ENCODE assay signal across 40 cellular contexts in genomic region chr3:70731046-70731445, GRCh38.
"Had no signal": no experiment of that assay in that cellular context is flagged by ENCODE, and none has a peak within 500 bp of the region (broad histone marks: within the 10 kb centered on the region; RNA-seq: fewer than 3 reads in every experiment).

No MANE protein-coding gene starts in this region.

- H3K4me3 ChIP-seq: adrenal gland, body of pancreas, breast epithelium, cardiac muscle cell had no signal

- DNase-seq: activated B cell treated with CpG ODN at 0.5 μM for 24 hours; activated CD4-positive, alpha-beta memory T cell treated with anti-CD3 and anti-CD28 coated beads for 36 hours; activated CD4-positive, alpha-beta T cell treated with anti-CD3 and anti-CD28 coated beads for 4 hours; activated CD4-positive, alpha-beta T cell treated with anti-CD3 and anti-CD28 coated beads, Interleukin-2, amount 10 ng/mL, durations not matched to agents 24 days and 14 days; activated CD4-positive, alpha-beta T cell treated with anti-CD3 and anti-CD28 coated beads, Interleukin-2, amount 50 U/mL, for 1 hour; activated CD4-positive, alpha-beta T cell treated with anti-CD3 and anti-CD28 coated beads, Interleukin-2, amount 50 U/mL, for 4 hours; activated CD4-positive, CD25-positive, alpha-beta regulatory T cell treated with anti-CD3 and anti-CD28 coated beads, Interleukin-2, amount 50 U/mL, for 72 hours; activated CD8-positive, alpha-beta memory T cell treated with anti-CD3 and anti-CD28 coated beads, Interleukin-2, amount 50 U/mL, for 4 hours; activated CD8-positive, alpha-beta T cell treated with anti-CD3 and anti-CD28 coated beads for 36 hours; activated effector memory CD4-positive, alpha-beta T cell treated with anti-CD3 and anti-CD28 coated beads, Interleukin-2, amount 50 U/mL, for 16 hours; activated gamma-delta T cell treated with Interleukin-2 at 50 U/mL for 16 hours; activated naive CD4-positive, alpha-beta T cell; activated naive CD4-positive, alpha-beta T cell treated with anti-CD3 and anti-CD28 coated beads for 36 hours; activated naive CD4-positive, alpha-beta T cell treated with anti-CD3 and anti-CD28 coated beads, Interleukin-2, amount 50 U/mL, for 16 hours; activated naive CD8-positive, alpha-beta T cell treated with anti-CD3 and anti-CD28 coated beads for 36 hours; activated T-cell treated with anti-CD3 and anti-CD28 coated beads for 4 hours; activated T-cell treated with anti-CD3 and anti-CD28 coated beads, Interleukin-2, amount 50 U/mL, for 1 hour; activated T-cell treated with anti-CD3 and anti-CD28 coated beads, Interleukin-2, amount 50 U/mL, for 4 hours; activated T-cell treated with anti-CD3 and anti-CD28 coated beads, Interleukin-2, amount 50 U/mL, for 72 hours; adrenal gland; amniotic stem cell; aorta; body of pancreas; brain microvascular endothelial cell; caudate nucleus; cerebellar nuclear complex; T-helper 1 cell; T-helper 2 cell; T-helper 9 cell had no signal

- H3K27me3 ChIP-seq: adrenal gland, body of pancreas, brain microvascular endothelial cell, breast epithelium, cardiac muscle cell had no signal

- H3K9me3 ChIP-seq: adrenal gland, body of pancreas, breast epithelium had no signal

- H3K9me3 Mint-ChIP-seq: activated B cell treated with CpG ODN at 0.5 μM for 24 hours; activated CD4-positive, alpha-beta memory T cell treated with anti-CD3 and anti-CD28 coated beads for 36 hours; activated CD4-positive, alpha-beta T cell treated with anti-CD3 and anti-CD28 coated beads, Interleukin-2, amount 10 ng/mL, durations not matched to agents 24 days and 14 days; activated CD8-positive, alpha-beta T cell treated with anti-CD3 and anti-CD28 coated beads for 36 hours; activated naive CD4-positive, alpha-beta T cell treated with anti-CD3 and anti-CD28 coated beads for 36 hours; activated naive CD4-positive, alpha-beta T cell treated with anti-CD3 and anti-CD28 coated beads, Interleukin-2, amount 50 U/mL, for 72 hours; activated naive CD8-positive, alpha-beta T cell treated with anti-CD3 and anti-CD28 coated beads for 36 hours; activated T-cell treated with anti-CD3 and anti-CD28 coated beads, Interleukin-2, amount 50 U/mL, for 4 hours; activated T-cell treated with anti-CD3 and anti-CD28 coated beads, Interleukin-2, amount 50 U/mL, for 72 hours; activated T-helper 1 cell treated with anti-CD3 and anti-CD28 coated beads, Interleukin-12 subunit alpha, Interleukin-12 subunit beta, Interleukin-2, Interleukin-4 antibody, amounts not matched to agents 30 ng/mL and 10 ng/mL and 1 ng/mL, durations not matched to agents 14 hours and 24 hours and 36 hours; activated T-helper 17 cell treated with anti-CD3 and anti-CD28 coated beads, Interleukin-2, amount 50 U/mL, for 72 hours; central memory CD8-positive, alpha-beta T cell; T-helper 1 cell treated with Interleukin-12 subunit alpha and Interleukin-12 subunit beta and Interleukin-4 antibody, amounts not matched to agents 30 μg/mL and 1 μg/mL, for 36 hours; T-helper 2 cell treated with Interferon-gamma antibody and Interleukin-4, amounts not matched to agents 5 μg/mL and 100 μg/mL, for 36 hours had no signal

- H3K4me1 Mint-ChIP-seq: activated B cell treated with CpG ODN at 0.5 μM for 24 hours; activated CD4-positive, alpha-beta T cell treated with anti-CD3 and anti-CD28 coated beads, Interleukin-2, amount 10 ng/mL, durations not matched to agents 24 days and 14 days; activated naive CD8-positive, alpha-beta T cell treated with anti-CD3 and anti-CD28 coated beads for 36 hours; activated T-helper 17 cell treated with anti-CD3 and anti-CD28 coated beads, Interleukin-2, amount 50 U/mL, for 72 hours; central memory CD8-positive, alpha-beta T cell had no signal

- H3K36me3 Mint-ChIP-seq: activated CD4-positive, alpha-beta memory T cell treated with anti-CD3 and anti-CD28 coated beads for 36 hours; activated naive CD4-positive, alpha-beta T cell treated with anti-CD3 and anti-CD28 coated beads, Interleukin-2, amount 50 U/mL, for 72 hours; activated naive CD8-positive, alpha-beta T cell treated with anti-CD3 and anti-CD28 coated beads for 36 hours had no signal

- H3K4me3 Mint-ChIP-seq: activated B cell treated with CpG ODN at 0.5 μM for 24 hours; activated CD4-positive, alpha-beta memory T cell treated with anti-CD3 and anti-CD28 coated beads for 36 hours; activated CD4-positive, alpha-beta T cell treated with anti-CD3 and anti-CD28 coated beads, Interleukin-2, amount 10 ng/mL, durations not matched to agents 24 days and 14 days; activated CD8-positive, alpha-beta T cell treated with anti-CD3 and anti-CD28 coated beads for 36 hours; activated naive CD4-positive, alpha-beta T cell treated with anti-CD3 and anti-CD28 coated beads for 36 hours; activated naive CD8-positive, alpha-beta T cell treated with anti-CD3 and anti-CD28 coated beads for 36 hours; activated T-cell treated with anti-CD3 and anti-CD28 coated beads, Interleukin-2, amount 50 U/mL, for 4 hours; activated T-cell treated with anti-CD3 and anti-CD28 coated beads, Interleukin-2, amount 50 U/mL, for 72 hours; activated T-helper 1 cell treated with anti-CD3 and anti-CD28 coated beads, Interleukin-12 subunit alpha, Interleukin-12 subunit beta, Interleukin-2, Interleukin-4 antibody, amounts not matched to agents 30 ng/mL and 10 ng/mL and 1 ng/mL, durations not matched to agents 14 hours and 24 hours and 36 hours; activated T-helper 17 cell treated with anti-CD3 and anti-CD28 coated beads, Interleukin-2, amount 50 U/mL, for 72 hours; central memory CD8-positive, alpha-beta T cell; T-helper 1 cell treated with Interleukin-12 subunit alpha and Interleukin-12 subunit beta and Interleukin-4 antibody, amounts not matched to agents 30 μg/mL and 1 μg/mL, for 36 hours; T-helper 2 cell treated with Interferon-gamma antibody and Interleukin-4, amounts not matched to agents 5 μg/mL and 100 μg/mL, for 36 hours had no signal

- H3K27ac Mint-ChIP-seq: activated B cell treated with CpG ODN at 0.5 μM for 24 hours; activated CD4-positive, alpha-beta memory T cell treated with anti-CD3 and anti-CD28 coated beads for 36 hours; activated CD4-positive, alpha-beta T cell treated with anti-CD3 and anti-CD28 coated beads, Interleukin-2, amount 10 ng/mL, durations not matched to agents 24 days and 14 days; activated CD8-positive, alpha-beta T cell treated with anti-CD3 and anti-CD28 coated beads for 36 hours; activated naive CD4-positive, alpha-beta T cell treated with anti-CD3 and anti-CD28 coated beads for 36 hours; activated naive CD4-positive, alpha-beta T cell treated with anti-CD3 and anti-CD28 coated beads, Interleukin-2, amount 50 U/mL, for 72 hours; activated naive CD8-positive, alpha-beta T cell treated with anti-CD3 and anti-CD28 coated beads for 36 hours; activated T-cell treated with anti-CD3 and anti-CD28 coated beads, Interleukin-2, amount 50 U/mL, for 72 hours; activated T-helper 1 cell treated with anti-CD3 and anti-CD28 coated beads, Interleukin-12 subunit alpha, Interleukin-12 subunit beta, Interleukin-2, Interleukin-4 antibody, amounts not matched to agents 30 ng/mL and 10 ng/mL and 1 ng/mL, durations not matched to agents 14 hours and 24 hours and 36 hours; activated T-helper 17 cell treated with anti-CD3 and anti-CD28 coated beads, Interleukin-2, amount 50 U/mL, for 72 hours; T-helper 1 cell treated with Interleukin-12 subunit alpha and Interleukin-12 subunit beta and Interleukin-4 antibody, amounts not matched to agents 30 μg/mL and 1 μg/mL, for 36 hours; T-helper 2 cell treated with Interferon-gamma antibody and Interleukin-4, amounts not matched to agents 5 μg/mL and 100 μg/mL, for 36 hours had no signal

- FAIRE-seq: astrocyte, TTC549 had no signal

- H3K4me1 ChIP-seq: adrenal gland, body of pancreas, breast epithelium had no signal

- H3K27ac ChIP-seq: adrenal gland, body of pancreas, brain microvascular endothelial cell, breast epithelium, cardiac muscle cell, VCaP had no signal

- H3K36me3 ChIP-seq: adrenal gland, brain microvascular endothelial cell, breast epithelium, cardiac muscle cell had no signal
